Comparison of ENCODE assay signal across 3 cellular contexts in the genomic region with DNA sequence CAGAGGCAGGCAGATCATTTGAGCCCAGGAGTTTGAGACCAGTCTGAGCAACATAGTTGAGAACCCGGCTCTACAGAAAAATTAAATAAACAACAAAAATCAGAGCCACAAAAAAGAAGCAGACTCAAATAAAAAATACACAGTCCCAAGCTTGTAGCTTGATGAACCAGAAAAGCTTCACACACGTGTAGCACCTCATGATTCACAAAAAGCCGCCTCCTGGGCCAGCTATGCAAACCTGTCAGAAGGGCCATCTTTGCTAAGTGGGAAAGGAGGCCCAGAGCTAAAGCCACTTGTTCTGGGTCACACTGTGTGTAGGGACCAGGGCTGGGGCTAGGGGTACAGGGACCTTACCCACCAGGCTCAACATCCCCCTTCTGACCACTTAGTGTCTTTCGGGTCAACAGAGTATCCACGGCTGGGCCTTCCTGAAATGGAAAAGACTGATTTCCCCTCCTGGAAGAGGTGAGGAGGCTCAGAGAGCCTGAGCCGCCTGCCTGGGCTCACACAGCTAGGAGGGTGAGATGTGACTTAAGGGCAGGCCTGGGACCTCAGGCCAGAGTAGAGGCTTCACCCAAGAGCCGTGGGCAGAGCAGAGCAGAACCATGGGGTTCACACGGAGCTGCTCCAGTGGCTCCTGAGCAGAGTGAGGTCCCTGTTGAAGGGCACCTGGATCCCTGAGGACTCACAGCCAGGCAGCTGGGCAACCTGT.
TF ChIP-seq lines count a peak whose summit lies in the region.

No MANE protein-coding gene starts in this region.

TF ChIP-seq in A549, 52 proteins besides CTCF, POLR2A, EP300 and RAD21:
- TF ChIP-seq FOSL2 (IDR thresholded peaks at IDR 0.05) (no peak), FOSL2 (CRISPR knock-in tag; IDR thresholded peaks at IDR 0.05) (no peak), NFE2L2 (conservative IDR thresholded peaks at IDR 0.05; ENCODE audit: low read length) (no peak), GATA3 (IDR thresholded peaks at IDR 0.05; ENCODE audit: borderline replicate concordance) (no peak), CBX8 (IDR thresholded peaks at IDR 0.05) (no peak), CBX2 (IDR thresholded peaks at IDR 0.05; ENCODE audit: borderline replicate concordance, low read depth) (no peak), SMC3 (IDR thresholded peaks at IDR 0.05) (no peak), NR3C1 (IDR thresholded peaks at IDR 0.05) (no peak), MAZ (IDR thresholded peaks at IDR 0.05; ENCODE audit: borderline replicate concordance, low read depth, low read length) (no peak), EHF (CRISPR knock-in tag; IDR thresholded peaks at IDR 0.05) (no peak)
- TF ChIP-seq, protein P1, sequence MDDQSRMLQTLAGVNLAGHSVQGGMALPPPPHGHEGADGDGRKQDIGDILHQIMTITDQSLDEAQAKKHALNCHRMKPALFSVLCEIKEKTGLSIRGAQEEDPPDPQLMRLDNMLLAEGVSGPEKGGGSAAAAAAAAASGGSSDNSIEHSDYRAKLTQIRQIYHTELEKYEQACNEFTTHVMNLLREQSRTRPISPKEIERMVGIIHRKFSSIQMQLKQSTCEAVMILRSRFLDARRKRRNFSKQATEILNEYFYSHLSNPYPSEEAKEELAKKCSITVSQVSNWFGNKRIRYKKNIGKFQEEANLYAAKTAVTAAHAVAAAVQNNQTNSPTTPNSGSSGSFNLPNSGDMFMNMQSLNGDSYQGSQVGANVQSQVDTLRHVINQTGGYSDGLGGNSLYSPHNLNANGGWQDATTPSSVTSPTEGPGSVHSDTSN (IDR thresholded peaks at IDR 0.05) = no peak
- TF ChIP-seq, protein P2, sequence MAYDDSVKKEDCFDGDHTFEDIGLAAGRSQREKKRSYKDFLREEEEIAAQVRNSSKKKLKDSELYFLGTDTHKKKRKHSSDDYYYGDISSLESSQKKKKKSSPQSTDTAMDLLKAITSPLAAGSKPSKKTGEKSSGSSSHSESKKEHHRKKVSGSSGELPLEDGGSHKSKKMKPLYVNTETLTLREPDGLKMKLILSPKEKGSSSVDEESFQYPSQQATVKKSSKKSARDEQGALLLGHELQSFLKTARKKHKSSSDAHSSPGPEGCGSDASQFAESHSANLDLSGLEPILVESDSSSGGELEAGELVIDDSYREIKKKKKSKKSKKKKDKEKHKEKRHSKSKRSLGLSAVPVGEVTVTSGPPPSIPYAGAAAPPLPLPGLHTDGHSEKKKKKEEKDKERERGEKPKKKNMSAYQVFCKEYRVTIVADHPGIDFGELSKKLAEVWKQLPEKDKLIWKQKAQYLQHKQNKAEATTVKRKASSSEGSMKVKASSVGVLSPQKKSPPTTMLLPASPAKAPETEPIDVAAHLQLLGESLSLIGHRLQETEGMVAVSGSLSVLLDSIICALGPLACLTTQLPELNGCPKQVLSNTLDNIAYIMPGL (CRISPR knock-in tag; IDR thresholded peaks at IDR 0.05; ENCODE audit: borderline replicate concordance) = no peak
- TF ChIP-seq, protein P3, sequence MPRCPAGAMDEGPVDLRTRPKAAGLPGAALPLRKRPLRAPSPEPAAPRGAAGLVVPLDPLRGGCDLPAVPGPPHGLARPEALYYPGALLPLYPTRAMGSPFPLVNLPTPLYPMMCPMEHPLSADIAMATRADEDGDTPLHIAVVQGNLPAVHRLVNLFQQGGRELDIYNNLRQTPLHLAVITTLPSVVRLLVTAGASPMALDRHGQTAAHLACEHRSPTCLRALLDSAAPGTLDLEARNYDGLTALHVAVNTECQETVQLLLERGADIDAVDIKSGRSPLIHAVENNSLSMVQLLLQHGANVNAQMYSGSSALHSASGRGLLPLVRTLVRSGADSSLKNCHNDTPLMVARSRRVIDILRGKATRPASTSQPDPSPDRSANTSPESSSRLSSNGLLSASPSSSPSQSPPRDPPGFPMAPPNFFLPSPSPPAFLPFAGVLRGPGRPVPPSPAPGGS (IDR thresholded peaks at IDR 0.05) = no peak

TF ChIP-seq in IMR-90, 13 proteins besides CTCF, POLR2A, EP300 and RAD21:
- TF ChIP-seq CHD1 (IDR thresholded peaks at IDR 0.05; ENCODE audit: low read depth, low read length) = no peak
- TF ChIP-seq MAZ (IDR thresholded peaks at IDR 0.05; ENCODE audit: borderline replicate concordance, low read depth, low read length) = no peak
- TF ChIP-seq RCOR1 (IDR thresholded peaks at IDR 0.05; ENCODE audit: insufficient replicate concordance, low read length) = no peak
- TF ChIP-seq, protein P4, sequence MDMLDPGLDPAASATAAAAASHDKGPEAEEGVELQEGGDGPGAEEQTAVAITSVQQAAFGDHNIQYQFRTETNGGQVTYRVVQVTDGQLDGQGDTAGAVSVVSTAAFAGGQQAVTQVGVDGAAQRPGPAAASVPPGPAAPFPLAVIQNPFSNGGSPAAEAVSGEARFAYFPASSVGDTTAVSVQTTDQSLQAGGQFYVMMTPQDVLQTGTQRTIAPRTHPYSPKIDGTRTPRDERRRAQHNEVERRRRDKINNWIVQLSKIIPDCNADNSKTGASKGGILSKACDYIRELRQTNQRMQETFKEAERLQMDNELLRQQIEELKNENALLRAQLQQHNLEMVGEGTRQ (IDR thresholded peaks at IDR 0.05; ENCODE audit: low read depth, low read length) = no peak
- no peak for TF ChIP-seq MXI1 (IDR thresholded peaks at IDR 0.05; ENCODE audit: borderline replicate concordance, low read depth, low read length)
- TF ChIP-seq FOS (IDR thresholded peaks at IDR 0.05; ENCODE audit: low read depth, low read length) = no peak
- TF ChIP-seq BHLHE40 (IDR thresholded peaks at IDR 0.05; ENCODE audit: low read depth, low read length) = no peak
- no peak for TF ChIP-seq RFX5 (IDR thresholded peaks at IDR 0.05; ENCODE audit: low read depth, low read length)
- no peak for TF ChIP-seq SMC3 (IDR thresholded peaks at IDR 0.05; ENCODE audit: low read depth, low read length)
- no peak for TF ChIP-seq CEBPB (IDR thresholded peaks at IDR 0.05; ENCODE audit: low read depth, low read length)
- TF ChIP-seq, protein P5, sequence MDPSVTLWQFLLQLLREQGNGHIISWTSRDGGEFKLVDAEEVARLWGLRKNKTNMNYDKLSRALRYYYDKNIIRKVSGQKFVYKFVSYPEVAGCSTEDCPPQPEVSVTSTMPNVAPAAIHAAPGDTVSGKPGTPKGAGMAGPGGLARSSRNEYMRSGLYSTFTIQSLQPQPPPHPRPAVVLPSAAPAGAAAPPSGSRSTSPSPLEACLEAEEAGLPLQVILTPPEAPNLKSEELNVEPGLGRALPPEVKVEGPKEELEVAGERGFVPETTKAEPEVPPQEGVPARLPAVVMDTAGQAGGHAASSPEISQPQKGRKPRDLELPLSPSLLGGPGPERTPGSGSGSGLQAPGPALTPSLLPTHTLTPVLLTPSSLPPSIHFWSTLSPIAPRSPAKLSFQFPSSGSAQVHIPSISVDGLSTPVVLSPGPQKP (IDR thresholded peaks at IDR 0.05; ENCODE audit: borderline replicate concordance, low read depth, low read length) = no peak
- TF ChIP-seq NFE2L2 (IDR thresholded peaks at IDR 0.05; ENCODE audit: low read depth, low read length) = no peak
- no peak for TF ChIP-seq MAFK (IDR thresholded peaks at IDR 0.05; ENCODE audit: low read depth, low read length)

TF ChIP-seq in H1, 55 proteins besides CTCF, POLR2A, EP300 and RAD21:
- TF ChIP-seq TBP (IDR thresholded peaks at IDR 0.05; ENCODE audit: low read depth, low read length) = no peak
